ENCODE assay signal across 8 cellular contexts in genomic region chr3:104102386-104102785, GRCh38.
A peak's percentile ranks its signal among the peaks of the same experiment; 100 is the strongest.
DNase-seq lines count a peak whose midpoint lies in the region; ATAC-seq and TF ChIP-seq lines count a peak whose summit lies in the region.

No MANE protein-coding gene starts in this region.

- TF ChIP-seq CTCF in choroid plexus epithelial cell (conservative IDR thresholded peaks at IDR 0.05; ENCODE audit: low read depth, low read length) (peak; percentile 83), neural crest cell (conservative IDR thresholded peaks at IDR 0.05) (peak; percentile 72)

- H3K36me3 ChIP-seq in effector memory CD4-positive, alpha-beta T cell (ENCODE audit: control insufficient read depth, insufficient read depth, low read length): no peaks in the 10 kb centered on the region

- peaks cover 3% of the 10 kb centered on the region for H3K9me3 Mint-ChIP-seq in neural crest cell
- H3K9me3 Mint-ChIP-seq in natural killer cell treated with Interleukin-12 subunit alpha and Interleukin-12 subunit beta and Interleukin-15 and Interleukin-18, amount 100 ng/mL, for 72 hours: peaks cover 3% of the 10 kb centered on the region

- peaks cover 4% of the 10 kb centered on the region for H3K4me1 Mint-ChIP-seq in neural crest cell
- H3K4me1 Mint-ChIP-seq in natural killer cell treated with Interleukin-12 subunit alpha and Interleukin-12 subunit beta and Interleukin-15 and Interleukin-18, amount 100 ng/mL, for 72 hours (ENCODE audit: low read depth in 2 of 2): no peaks in the 10 kb centered on the region

- no peaks in the 10 kb centered on the region for H3K27me3 ChIP-seq in effector memory CD4-positive, alpha-beta T cell (replicated peaks; ENCODE audit: control insufficient read depth, insufficient read depth, low read length, poor library complexity, severe bottlenecking)

- H3K4me3 ChIP-seq in choroid plexus epithelial cell (ENCODE audit: low read depth, low read length): no peak overlapping the region
- no peak overlapping the region for H3K4me3 ChIP-seq in effector memory CD4-positive, alpha-beta T cell (ENCODE audit: insufficient read depth, low read depth, low read length, poor library complexity, severe bottlenecking)

- H3K36me3 Mint-ChIP-seq in neural crest cell (ENCODE audit: low read depth): no peaks in the 10 kb centered on the region
- H3K36me3 Mint-ChIP-seq in natural killer cell treated with Interleukin-12 subunit alpha and Interleukin-12 subunit beta and Interleukin-15 and Interleukin-18, amount 100 ng/mL, for 72 hours: no peaks in the 10 kb centered on the region

- H3K27me3 Mint-ChIP-seq in neural crest cell (ENCODE audit: low read depth): no peaks in the 10 kb centered on the region
- H3K27me3 Mint-ChIP-seq in natural killer cell treated with Interleukin-12 subunit alpha and Interleukin-12 subunit beta and Interleukin-15 and Interleukin-18, amount 100 ng/mL, for 72 hours: no peaks in the 10 kb centered on the region

- H3K27ac Mint-ChIP-seq in neural crest cell (ENCODE audit: unreplicated experiment): peak overlapping the region; percentile 69
- H3K27ac Mint-ChIP-seq in natural killer cell treated with Interleukin-12 subunit alpha and Interleukin-12 subunit beta and Interleukin-15 and Interleukin-18, amount 100 ng/mL, for 72 hours: no peak overlapping the region

- ATAC-seq in GM19455 (IDR thresholded peaks at IDR 0.05; ENCODE audit: unreplicated experiment) (peak; percentile 95), HG03342 (IDR thresholded peaks at IDR 0.05; ENCODE audit: unreplicated experiment) (peak; percentile 93)
- no peak for ATAC-seq in natural killer cell treated with Interleukin-12 subunit alpha and Interleukin-12 subunit beta and Interleukin-15 and Interleukin-18, amount 100 ng/mL, for 72 hours

- H3K4me3 Mint-ChIP-seq in neural crest cell: no peak overlapping the region
- H3K4me3 Mint-ChIP-seq in natural killer cell treated with Interleukin-12 subunit alpha and Interleukin-12 subunit beta and Interleukin-15 and Interleukin-18, amount 100 ng/mL, for 72 hours: no peak overlapping the region

- no peaks in the 10 kb centered on the region for H3K4me1 ChIP-seq in effector memory CD4-positive, alpha-beta T cell (ENCODE audit: control insufficient read depth, insufficient read depth, low read length, poor library complexity, severe bottlenecking)

- DNase-seq in ELF-1 (ENCODE audit: low read depth, low spot score) (peak; percentile 66), NCI-H526 (lab: John Stamatoyannopoulos, UW) (peak; percentile 42 to 80), choroid plexus epithelial cell (ENCODE audit: low read depth) (peak; percentile 88), neural crest cell (ENCODE audit: low read depth, low spot score) (peak; percentile 32)
- DNase-seq in effector memory CD4-positive, alpha-beta T cell: no peak
- no peak for DNase-seq in natural killer cell treated with Interleukin-12 subunit alpha and Interleukin-12 subunit beta and Interleukin-15 and Interleukin-18, amount 100 ng/mL, for 72 hours (ENCODE audit: low spot score)

- H3K9me3 ChIP-seq in effector memory CD4-positive, alpha-beta T cell (ENCODE audit: control insufficient read depth, low read length): no peaks in the 10 kb centered on the region

- no peak overlapping the region for H3K27ac ChIP-seq in effector memory CD4-positive, alpha-beta T cell (ENCODE audit: insufficient read depth, low read length, poor library complexity, severe bottlenecking)

Comparison
In these comparisons a context has a peak if more than half of its experiments do, and no peak if none do; other contexts are left out.
1. DNase-seq: peak in ELF-1 (single experiment), NCI-H526 (2 of 2), choroid plexus epithelial cell (single experiment) and neural crest cell (single experiment); none in effector memory CD4-positive, alpha-beta T cell (0 of 3) and natural killer cell treated with Interleukin-12 subunit alpha and Interleukin-12 subunit beta and Interleukin-15 and Interleukin-18, amount 100 ng/mL, for 72 hours (single experiment).
2. ATAC-seq: peak in GM19455 (single experiment) and HG03342 (single experiment); none in natural killer cell treated with Interleukin-12 subunit alpha and Interleukin-12 subunit beta and Interleukin-15 and Interleukin-18, amount 100 ng/mL, for 72 hours (0 of 2).